In genomic region chr3:156349978-156350377, GRCh38 we compare ENCODE assay signal across 26 cellular contexts.
"Had no signal": no experiment of that assay in that cellular context is flagged by ENCODE, and none has a peak within 500 bp of the region (broad histone marks: within the 10 kb centered on the region; RNA-seq: fewer than 3 reads in every experiment).

No MANE protein-coding gene starts in this region.

- H3K9me3 ChIP-seq: stomach, suprapubic skin, testis, thoracic aorta, thyroid gland, tibial artery, tibial nerve, transverse colon, upper lobe of left lung, upper lobe of right lung, uterus, vagina had no signal

- H3K27ac ChIP-seq: stomach, suprapubic skin, testis, thoracic aorta, tibial artery, tibial nerve, transverse colon, upper lobe of left lung, upper lobe of right lung, uterus, vagina had no signal

- H3K4me1 ChIP-seq: stomach, suprapubic skin, testis, transverse colon, upper lobe of left lung, upper lobe of right lung, uterus, vagina had no signal

- H3K27me3 ChIP-seq: stomach, suprapubic skin, testis, thyroid gland, tibial artery, tibial nerve, transverse colon, upper lobe of left lung, upper lobe of right lung, uterus, vagina had no signal

- DNase-seq: stimulated activated CD4-positive, alpha-beta T cell treated with anti-CD3 and anti-CD28 coated beads, Interleukin-2, amount 100 ng/mL, for 48 hours; stimulated activated CD4-positive, alpha-beta T cell treated with anti-CD3 and anti-CD28 coated beads, Interleukin-4, amount 100 ng/mL, for 1 hour; stimulated activated CD4-positive, alpha-beta T cell treated with anti-CD3 and anti-CD28 coated beads, Interleukin-4, amount 100 ng/mL, for 24 hours; stimulated activated CD4-positive, alpha-beta T cell treated with anti-CD3 and anti-CD28 coated beads, Interleukin-4, amount 100 ng/mL, for 4 hours; stimulated activated CD8-positive, alpha-beta memory T cell treated with anti-CD3 and anti-CD28 coated beads, Interleukin-4, amount 100 ng/mL, for 48 hours; stimulated activated naive B cell treated with anti-CD40 and anti-IgM and Interleukin-4, amounts not matched to agents 10 μg/mL and 1 μg/mL and 100 μg/mL, for 72 hours; stimulated activated naive CD4-positive, alpha-beta T cell; stimulated activated naive CD4-positive, alpha-beta T cell treated with Interleukin-2 at 50 U/mL for 16 hours; stimulated activated naive CD8-positive, alpha-beta T cell treated with anti-CD3 and anti-CD28 coated beads, Interleukin-15, amount 100 ng/mL, for 72 hours; stimulated activated naive CD8-positive, alpha-beta T cell treated with anti-CD3 and anti-CD28 coated beads, Interleukin-15, Interleukin-2, amounts not matched to agents 100 U/mL and 50 U/mL, for 24 hours; stomach; substantia nigra; testis; thyroid gland; tibial artery; transverse colon; trophoblast cell; upper lobe of left lung; upper lobe of right lung; uterus had no signal

- H3K4me3 ChIP-seq: stomach, suprapubic skin, testis, thoracic aorta, thyroid gland, tibial artery, tibial nerve, transverse colon, upper lobe of left lung, upper lobe of right lung, uterus, vagina had no signal

- ATAC-seq: stimulated activated effector memory CD8-positive, alpha-beta T cell treated with anti-CD3 and anti-CD28 coated beads, Interleukin-12 subunit alpha, Interleukin-12 subunit beta, amount 100 ng/mL, for 72 hours; stimulated activated memory B cell treated with anti-CD40 and anti-IgM and Interleukin-4, amounts not matched to agents 10 μg/mL and 1 μg/mL and 100 μg/mL, for 72 hours; stimulated activated naive B cell treated with anti-CD40 and anti-IgM and Interleukin-4, amounts not matched to agents 10 μg/mL and 1 μg/mL and 100 μg/mL, for 72 hours; stimulated activated naive CD8-positive, alpha-beta T cell treated with anti-CD3 and anti-CD28 coated beads, Interleukin-15, amount 100 ng/mL, for 72 hours; stimulated activated naive CD8-positive, alpha-beta T cell treated with anti-CD3 and anti-CD28 coated beads, Interleukin-15, Interleukin-2, amounts not matched to agents 100 U/mL and 50 U/mL, for 24 hours; upper lobe of right lung had no signal

- H3K36me3 ChIP-seq: stomach, suprapubic skin, thoracic aorta, thyroid gland, tibial artery, tibial nerve, transverse colon, upper lobe of left lung, upper lobe of right lung, uterus, vagina had no signal
